Comparison of ENCODE assay signal across 9 cellular contexts in the genomic region with DNA sequence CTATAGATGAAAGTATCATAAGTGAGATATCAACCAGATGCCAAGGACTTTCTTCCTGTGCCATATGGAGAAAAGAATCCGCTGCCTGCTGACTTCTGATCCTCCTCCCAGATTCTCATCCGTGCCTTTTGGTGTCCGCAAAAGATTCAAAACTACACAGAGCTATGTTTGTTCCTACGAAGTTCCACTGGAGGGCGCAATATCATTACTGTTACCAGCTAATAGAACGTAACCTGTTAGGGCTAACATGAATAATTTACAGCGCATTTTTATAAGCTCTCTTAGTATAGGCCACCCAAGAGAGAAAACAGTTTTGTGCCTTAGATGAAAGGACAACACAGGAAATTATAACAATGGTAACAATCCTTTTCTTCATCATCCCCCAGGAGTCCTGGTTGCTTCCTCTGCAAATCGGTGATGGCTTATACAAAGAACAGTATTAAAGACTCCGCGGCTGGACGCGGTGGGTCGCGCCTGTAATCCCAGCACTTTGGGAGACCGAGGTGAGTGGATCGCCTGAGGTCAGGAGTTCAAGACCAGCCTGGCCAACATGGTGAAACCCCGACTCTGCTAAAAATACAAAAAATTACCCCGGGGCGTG. TPM values are rescaled to one million over a fixed set of nuclear protein-coding genes. Genes with fewer than 3 reads are reported as not detected.
A peak's percentile ranks its signal among the peaks of the same experiment; 100 is the strongest.
DNase-seq lines count a peak whose midpoint lies in the region; ATAC-seq and TF ChIP-seq lines count a peak whose summit lies in the region.
"Had no signal": no experiment of that assay in that cellular context is flagged by ENCODE, and none has a peak within 500 bp of the region (broad histone marks: within the 10 kb centered on the region; RNA-seq: fewer than 3 reads in every experiment).

No MANE protein-coding gene starts in this region.

- no peaks in the 10 kb centered on the region for H3K4me1 Mint-ChIP-seq in activated T-helper 1 cell treated with anti-CD3 and anti-CD28 coated beads, Interleukin-12 subunit alpha, Interleukin-12 subunit beta, Interleukin-2, Interleukin-4 antibody, amounts not matched to agents 30 ng/mL and 10 ng/mL and 1 ng/mL, durations not matched to agents 14 hours and 24 hours and 36 hours (ENCODE audit: low read depth)

- BruUV-seq in PC-9 (replicated peaks; lab: Mats Ljungman, UMichigan): no TSS peak

- H3K36me3 Mint-ChIP-seq in activated T-helper 1 cell treated with anti-CD3 and anti-CD28 coated beads, Interleukin-12 subunit alpha, Interleukin-12 subunit beta, Interleukin-2, Interleukin-4 antibody, amounts not matched to agents 30 ng/mL and 10 ng/mL and 1 ng/mL, durations not matched to agents 14 hours and 24 hours and 36 hours (ENCODE audit: low read depth): no peaks in the 10 kb centered on the region

- no peaks in the 10 kb centered on the region for H3K9me3 Mint-ChIP-seq in activated T-helper 1 cell treated with anti-CD3 and anti-CD28 coated beads, Interleukin-12 subunit alpha, Interleukin-12 subunit beta, Interleukin-2, Interleukin-4 antibody, amounts not matched to agents 30 ng/mL and 10 ng/mL and 1 ng/mL, durations not matched to agents 14 hours and 24 hours and 36 hours

- H3K27me3 Mint-ChIP-seq in activated T-helper 1 cell treated with anti-CD3 and anti-CD28 coated beads, Interleukin-12 subunit alpha, Interleukin-12 subunit beta, Interleukin-2, Interleukin-4 antibody, amounts not matched to agents 30 ng/mL and 10 ng/mL and 1 ng/mL, durations not matched to agents 14 hours and 24 hours and 36 hours (ENCODE audit: insufficient read depth): peaks cover 4% of the 10 kb centered on the region

- H2AFZ ChIP-seq in PC-9: no peak overlapping the region

- no peaks in the 10 kb centered on the region for H3K79me2 ChIP-seq in PC-9 (ENCODE audit: low read depth)

- H3K9me2 ChIP-seq in PC-9 (ENCODE audit: insufficient read depth): no peaks in the 10 kb centered on the region

- in situ Hi-C loops in Caki2 (cut with HindIII; ENCODE audit: low pct_unique_long_range_greater_than_20kb, low sequenced_read_pairs) (no loop called here), HAP-1 (cut with MboI; ENCODE audit: low sequenced_read_pairs) (loop anchor here (25.0 kb wide), 2 partner anchors 221 to 621 kb away; no protein-coding TSS in a partner anchor)

- intact Hi-C loops in PC-9 (cut with micrococcal nuclease; ENCODE audit: unreplicated experiment): no loop called here
- intact Hi-C loops in activated T-helper 1 cell treated with anti-CD3 and anti-CD28 coated beads, Interleukin-12 subunit alpha, Interleukin-12 subunit beta, Interleukin-2, Interleukin-4 antibody, amounts not matched to agents 30 ng/mL and 10 ng/mL and 1 ng/mL, durations not matched to agents 14 hours and 24 hours and 36 hours (cut with micrococcal nuclease): loop anchor here (2.0 kb wide), 1 partner anchor 219 kb away; no protein-coding TSS in a partner anchor

- no peaks in the 10 kb centered on the region for H3K9me3 ChIP-seq in HAP-1
- H3K9me3 ChIP-seq in PC-9 (ENCODE audit: insufficient read depth, low read depth): no peaks in the 10 kb centered on the region

- H3K4me3 ChIP-seq in HAP-1 (no peak overlapping the region), PC-9 (no peak overlapping the region), skeletal muscle cell (ENCODE audit: low read depth, low read length) (no peak overlapping the region)

- DNase-seq in Caki2 (ENCODE audit: low read depth) (peak; percentile 3), HAP-1 (ENCODE audit: low spot score in 2 of 2) (peak; percentile 62), PC-9 (no peak), fibroblast of the conjunctiva (ENCODE audit: low read depth) (peak; percentile 32), skeletal muscle cell (ENCODE audit: low read depth) (peak; percentile 20)
- no peak for DNase-seq in activated T-helper 1 cell treated with anti-CD3 and anti-CD28 coated beads, Interleukin-12 subunit alpha, Interleukin-12 subunit beta, Interleukin-2, Interleukin-4 antibody, amounts not matched to agents 30 ng/mL and 10 ng/mL and 1 ng/mL, durations not matched to agents 14 hours and 24 hours and 36 hours (ENCODE audit: low spot score)
- DNase-seq in effector CD4-positive, alpha-beta T cell: no peak

- TF ChIP-seq CTCF in PC-9 (conservative IDR thresholded peaks at IDR 0.05): peak; percentile 69

- no peaks in the 10 kb centered on the region for H3F3A ChIP-seq in PC-9 (ENCODE audit: insufficient read depth, low read depth)

- H4K20me1 ChIP-seq in PC-9 (ENCODE audit: insufficient read depth): no peaks in the 10 kb centered on the region

- no peak overlapping the region for H3K4me2 ChIP-seq in PC-9

- ATAC-seq in GM21619 (IDR thresholded peaks at IDR 0.05; ENCODE audit: unreplicated experiment): no peak

- H3K27ac Mint-ChIP-seq in activated T-helper 1 cell treated with anti-CD3 and anti-CD28 coated beads, Interleukin-12 subunit alpha, Interleukin-12 subunit beta, Interleukin-2, Interleukin-4 antibody, amounts not matched to agents 30 ng/mL and 10 ng/mL and 1 ng/mL, durations not matched to agents 14 hours and 24 hours and 36 hours: no peak overlapping the region

- H3K4me3 Mint-ChIP-seq in activated T-helper 1 cell treated with anti-CD3 and anti-CD28 coated beads, Interleukin-12 subunit alpha, Interleukin-12 subunit beta, Interleukin-2, Interleukin-4 antibody, amounts not matched to agents 30 ng/mL and 10 ng/mL and 1 ng/mL, durations not matched to agents 14 hours and 24 hours and 36 hours: no peak overlapping the region

- H3K4me1 ChIP-seq in HAP-1 (no peaks in the 10 kb centered on the region), PC-9 (replicated peaks; ENCODE audit: insufficient read depth) (no peaks in the 10 kb centered on the region)

- H3K36me3 ChIP-seq in HAP-1 (replicated peaks) (no peaks in the 10 kb centered on the region), PC-9 (ENCODE audit: low read depth) (no peaks in the 10 kb centered on the region)

- no peak overlapping the region for H3K27ac ChIP-seq in PC-9

- CTCF ChIA-PET in PC-9 (lab: Charles Lee): interaction anchor here (0.6 kb wide), 1 partner anchor 1432 kb away, joined by 5 read pairs; no protein-coding TSS in a partner anchor

- POLR2A ChIA-PET in PC-9 (lab: Charles Lee; ENCODE audit: unreplicated experiment): no interaction called here

- H3K27me3 ChIP-seq in HAP-1 (ENCODE audit: low read depth) (0 out of 2 replicates have a peak, but pooled peaks cover 2% of the 10 kb centered on the region), PC-9 (ENCODE audit: insufficient read depth, low read depth) (peaks cover 7% of the 10 kb centered on the region; the same call in 1 of the 2 replicates)

RNA-seq across cellular contexts. Expression of a gene that starts 22.8 kb away (rescaled TPM):
- not detected in 2 replicates for total RNA-seq in Caki2 (2014; rRNA removed; shearing (Covaris generic); ENCODE audit: low replicate concordance)
- not detected in 2 replicates for total RNA-seq in PC-9 (2021)
- total RNA-seq in activated T-helper 1 cell treated with anti-CD3 and anti-CD28 coated beads, Interleukin-12 subunit alpha, Interleukin-12 subunit beta, Interleukin-2, Interleukin-4 antibody, amounts not matched to agents 30 ng/mL and 10 ng/mL and 1 ng/mL, durations not matched to agents 14 hours and 24 hours and 36 hours: not detected in 2 replicates
- total RNA-seq: T-helper 1 cell treated with Interleukin-12 subunit alpha and Interleukin-12 subunit beta and Interleukin-4 antibody, amounts not matched to agents 30 ng/mL and 1 ng/mL, for 36 hours had no signal

RNA-seq across cellular contexts. Expression of a gene that starts 41.1 kb away (rescaled TPM):
- total RNA-seq in Caki2 (2014; rRNA removed; shearing (Covaris generic); ENCODE audit: low replicate concordance): not detected in 2 replicates
- total RNA-seq in PC-9 (2021): not detected in 2 replicates
- total RNA-seq in activated T-helper 1 cell treated with anti-CD3 and anti-CD28 coated beads, Interleukin-12 subunit alpha, Interleukin-12 subunit beta, Interleukin-2, Interleukin-4 antibody, amounts not matched to agents 30 ng/mL and 10 ng/mL and 1 ng/mL, durations not matched to agents 14 hours and 24 hours and 36 hours: not detected in 2 replicates
- total RNA-seq: T-helper 1 cell treated with Interleukin-12 subunit alpha and Interleukin-12 subunit beta and Interleukin-4 antibody, amounts not matched to agents 30 ng/mL and 1 ng/mL, for 36 hours had no signal

Comparison
In these comparisons a context has a peak if more than half of its experiments do, and no peak if none do; other contexts are left out.
1. DNase-seq: peak in Caki2 (single experiment), HAP-1 (2 of 2), fibroblast of the conjunctiva (single experiment) and skeletal muscle cell (single experiment); none in PC-9 (0 of 2), activated T-helper 1 cell treated with anti-CD3 and anti-CD28 coated beads, Interleukin-12 subunit alpha, Interleukin-12 subunit beta, Interleukin-2, Interleukin-4 antibody, amounts not matched to agents 30 ng/mL and 10 ng/mL and 1 ng/mL, durations not matched to agents 14 hours and 24 hours and 36 hours (single experiment) and effector CD4-positive, alpha-beta T cell (single experiment).